ENCODE assay signal across 14 cellular contexts in genomic region chr1:36775716-36776115, GRCh38.
"Had no signal": no experiment of that assay in that cellular context is flagged by ENCODE, and none has a peak within 500 bp of the region (broad histone marks: within the 10 kb centered on the region; RNA-seq: fewer than 3 reads in every experiment).

No MANE protein-coding gene starts in this region.

- H3K27ac ChIP-seq: coronary artery, epithelial cell of prostate, gastrocnemius medialis, upper lobe of right lung had no signal

- H3K9me3 ChIP-seq: gastrocnemius medialis, upper lobe of right lung had no signal

- H3K36me3 ChIP-seq: gastrocnemius medialis, upper lobe of right lung had no signal

- ATAC-seq: activated T-helper 17 cell treated with anti-CD3 and anti-CD28 coated beads, Interleukin-2, amount 50 U/mL, for 72 hours; effector memory CD8-positive, alpha-beta T cell; gastrocnemius medialis; left ventricle myocardium superior; stimulated activated naive CD8-positive, alpha-beta T cell treated with anti-CD3 and anti-CD28 coated beads, Interleukin-15, Interleukin-2, amounts not matched to agents 100 U/mL and 50 U/mL, for 24 hours; upper lobe of right lung had no signal

- H3K4me3 ChIP-seq: coronary artery, gastrocnemius medialis, upper lobe of right lung had no signal

- DNase-seq: activated CD4-positive, alpha-beta T cell treated with anti-CD3 and anti-CD28 coated beads, Interleukin-2, amount 50 U/mL, for 1 hour; activated naive CD4-positive, alpha-beta T cell treated with anti-CD3 and anti-CD28 coated beads, Interleukin-2, amount 50 U/mL, for 16 hours; activated T-cell treated with anti-CD3 and anti-CD28 coated beads for 4 hours; caudate nucleus; effector memory CD8-positive, alpha-beta T cell; gastrocnemius medialis; left ventricle myocardium superior; mesendoderm; stimulated activated CD4-positive, alpha-beta T cell treated with anti-CD3 and anti-CD28 coated beads, Interleukin-2, amount 100 ng/mL, for 48 hours; stimulated activated naive CD8-positive, alpha-beta T cell treated with anti-CD3 and anti-CD28 coated beads, Interleukin-15, Interleukin-2, amounts not matched to agents 100 U/mL and 50 U/mL, for 24 hours; upper lobe of right lung had no signal
